ENCODE assay signal across 9 cellular contexts in genomic region chr3:129481783-129482332, GRCh38. TPM values are rescaled to one million over a fixed set of nuclear protein-coding genes. Genes with fewer than 3 reads are reported as not detected.
A peak's percentile ranks its signal among the peaks of the same experiment; 100 is the strongest.
DNase-seq lines count a peak whose midpoint lies in the region; ATAC-seq and TF ChIP-seq lines count a peak whose summit lies in the region.
"Had no signal": no experiment of that assay in that cellular context is flagged by ENCODE, and none has a peak within 500 bp of the region (broad histone marks: within the 10 kb centered on the region; RNA-seq: fewer than 3 reads in every experiment).

No MANE protein-coding gene starts in this region.

- H3K4me3 ChIP-seq in fibroblast of the aortic adventitia (ENCODE audit: low read depth, low read length), result no peak overlapping the region
- H3K4me3 ChIP-seq: SJSA1 had no signal

- H3K4me1 Mint-ChIP-seq in stimulated activated naive B cell treated with anti-CD40 and anti-IgM and Interleukin-4, amounts not matched to agents 10 μg/mL and 1 μg/mL and 100 μg/mL, for 72 hours, result no peaks in the 10 kb centered on the region

- H3K9me3 Mint-ChIP-seq in stimulated activated naive B cell treated with anti-CD40 and anti-IgM and Interleukin-4, amounts not matched to agents 10 μg/mL and 1 μg/mL and 100 μg/mL, for 72 hours, result no peaks in the 10 kb centered on the region

- DNase-seq in ELR (ENCODE audit: low read depth) (peak; percentile 61), fibroblast of the aortic adventitia (ENCODE audit: low read depth) (peak; percentile 76), DMS 273 treated with DMSO at 0.1 percent for 48 hours (lab: John Stamatoyannopoulos, UW) (no peak), COLO668 (lab: John Stamatoyannopoulos, UW; ENCODE audit: unreplicated experiment) (no peak), NCI-H187 (lab: John Stamatoyannopoulos, UW) (no peak)
- DNase-seq in activated T-cell treated with anti-CD3 and anti-CD28 coated beads, Interleukin-2, amount 50 U/mL, for 48 hours, result peak; percentile 41 to 45
- peak; percentile 1 to 8 for DNase-seq in stimulated activated CD4-positive, alpha-beta T cell treated with anti-CD3 and anti-CD28 coated beads, Interleukin-12 subunit alpha, Interleukin-12 subunit beta, amount 100 ng/mL, for 24 hours (ENCODE audit: low read depth in 2 of 2)
- no peak for DNase-seq in stimulated activated naive B cell treated with anti-CD40 and anti-IgM and Interleukin-4, amounts not matched to agents 10 μg/mL and 1 μg/mL and 100 μg/mL, for 72 hours

- H3K4me3 Mint-ChIP-seq in stimulated activated naive B cell treated with anti-CD40 and anti-IgM and Interleukin-4, amounts not matched to agents 10 μg/mL and 1 μg/mL and 100 μg/mL, for 72 hours, result no peak overlapping the region

- no peaks in the 10 kb centered on the region for H3K27me3 Mint-ChIP-seq in stimulated activated naive B cell treated with anti-CD40 and anti-IgM and Interleukin-4, amounts not matched to agents 10 μg/mL and 1 μg/mL and 100 μg/mL, for 72 hours

- no peak overlapping the region for H3K27ac Mint-ChIP-seq in stimulated activated naive B cell treated with anti-CD40 and anti-IgM and Interleukin-4, amounts not matched to agents 10 μg/mL and 1 μg/mL and 100 μg/mL, for 72 hours

- no peak for ATAC-seq in stimulated activated naive B cell treated with anti-CD40 and anti-IgM and Interleukin-4, amounts not matched to agents 10 μg/mL and 1 μg/mL and 100 μg/mL, for 72 hours (replicated peaks)

- no peak for TF ChIP-seq CTCF in fibroblast of the aortic adventitia (IDR thresholded peaks at IDR 0.05; ENCODE audit: insufficient read depth, low read length)

- peaks cover 37 to 41% of the 10 kb centered on the region in 2 donors for H3K36me3 Mint-ChIP-seq in stimulated activated naive B cell treated with anti-CD40 and anti-IgM and Interleukin-4, amounts not matched to agents 10 μg/mL and 1 μg/mL and 100 μg/mL, for 72 hours

RNA-seq across cellular contexts. Expression of gene IFT122, which starts 41.8 kb away (rescaled TPM):
- 21.4 and 38.0 TPM in 2 replicates for total RNA-seq in fibroblast of the aortic adventitia (ENCODE audit: low replicate concordance)

RNA-seq across cellular contexts. Expression of gene MBD4, which starts 42.1 kb away (rescaled TPM):
- total RNA-seq in fibroblast of the aortic adventitia (ENCODE audit: low replicate concordance), result 28.9 and 34.9 TPM in 2 replicates

RNA-seq across cellular contexts. Expression of gene RHO, which starts 46.6 kb away (rescaled TPM):
- not detected in 2 replicates for total RNA-seq in fibroblast of the aortic adventitia (ENCODE audit: low replicate concordance)
- total RNA-seq: SJSA1 had no signal

RNA-seq across cellular contexts. Expression of gene EFCAB12, which starts 53.4 kb away (rescaled TPM):
- under 0.01 TPM in 1 of 2 replicates, not detected in the other for total RNA-seq in fibroblast of the aortic adventitia (ENCODE audit: low replicate concordance)
- total RNA-seq: SJSA1 had no signal

Comparison
In these comparisons a context has a peak if more than half of its experiments do, and no peak if none do; other contexts are left out.
1. DNase-seq: peak in ELR (single experiment), activated T-cell treated with anti-CD3 and anti-CD28 coated beads, Interleukin-2, amount 50 U/mL, for 48 hours (2 of 2), fibroblast of the aortic adventitia (single experiment) and stimulated activated CD4-positive, alpha-beta T cell treated with anti-CD3 and anti-CD28 coated beads, Interleukin-12 subunit alpha, Interleukin-12 subunit beta, amount 100 ng/mL, for 24 hours (2 of 2); none in DMS 273 treated with DMSO at 0.1 percent for 48 hours (single experiment), stimulated activated naive B cell treated with anti-CD40 and anti-IgM and Interleukin-4, amounts not matched to agents 10 μg/mL and 1 μg/mL and 100 μg/mL, for 72 hours (single experiment), COLO668 (single experiment) and NCI-H187 (0 of 2).